In the genomic region with DNA sequence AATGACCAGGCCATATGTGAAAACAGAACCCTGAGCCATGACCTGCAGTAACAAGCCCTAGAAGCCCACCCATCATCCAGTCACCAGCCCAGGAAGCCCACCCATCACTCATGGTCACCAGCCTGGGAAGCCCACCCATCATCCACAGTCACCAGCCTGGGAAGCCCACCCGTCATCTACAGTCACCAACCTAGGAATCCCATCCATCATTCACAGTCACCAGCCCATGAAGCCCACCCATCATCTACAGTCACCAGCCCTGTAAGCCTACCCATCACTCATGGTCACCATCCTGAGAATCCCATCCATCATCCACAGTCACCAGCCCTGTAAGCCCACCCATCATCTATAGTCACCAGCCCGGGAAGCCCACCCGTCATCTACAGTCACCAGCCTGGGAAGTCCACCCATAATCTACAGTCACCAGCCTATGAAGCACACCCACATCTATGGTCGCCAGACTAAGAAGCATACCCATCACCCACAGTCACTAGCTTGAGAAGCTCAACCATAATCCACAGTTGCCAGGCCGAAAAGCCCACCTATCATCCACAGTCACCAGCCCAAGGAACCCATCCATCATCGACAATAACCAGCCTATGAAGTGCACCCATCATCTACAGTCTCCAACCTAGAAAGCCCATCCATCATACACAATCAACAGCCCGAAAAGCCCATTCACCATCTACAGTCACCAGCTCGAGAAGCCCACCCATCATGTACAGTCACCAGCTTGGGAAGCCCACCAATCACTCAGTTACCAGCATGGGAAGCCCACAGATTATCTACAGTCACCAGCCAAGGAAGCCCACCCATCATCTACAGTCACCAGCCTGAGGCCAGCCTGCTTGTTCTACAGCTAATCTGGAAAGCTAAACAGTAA, we compare ENCODE assay signal across 1 cellular context.
TF ChIP-seq lines count a peak whose summit lies in the region.

No MANE protein-coding gene starts in this region.

TF ChIP-seq in GM23338, 12 proteins besides CTCF, POLR2A, EP300 and RAD21 (continued from another document):
- TF ChIP-seq, protein P1, sequence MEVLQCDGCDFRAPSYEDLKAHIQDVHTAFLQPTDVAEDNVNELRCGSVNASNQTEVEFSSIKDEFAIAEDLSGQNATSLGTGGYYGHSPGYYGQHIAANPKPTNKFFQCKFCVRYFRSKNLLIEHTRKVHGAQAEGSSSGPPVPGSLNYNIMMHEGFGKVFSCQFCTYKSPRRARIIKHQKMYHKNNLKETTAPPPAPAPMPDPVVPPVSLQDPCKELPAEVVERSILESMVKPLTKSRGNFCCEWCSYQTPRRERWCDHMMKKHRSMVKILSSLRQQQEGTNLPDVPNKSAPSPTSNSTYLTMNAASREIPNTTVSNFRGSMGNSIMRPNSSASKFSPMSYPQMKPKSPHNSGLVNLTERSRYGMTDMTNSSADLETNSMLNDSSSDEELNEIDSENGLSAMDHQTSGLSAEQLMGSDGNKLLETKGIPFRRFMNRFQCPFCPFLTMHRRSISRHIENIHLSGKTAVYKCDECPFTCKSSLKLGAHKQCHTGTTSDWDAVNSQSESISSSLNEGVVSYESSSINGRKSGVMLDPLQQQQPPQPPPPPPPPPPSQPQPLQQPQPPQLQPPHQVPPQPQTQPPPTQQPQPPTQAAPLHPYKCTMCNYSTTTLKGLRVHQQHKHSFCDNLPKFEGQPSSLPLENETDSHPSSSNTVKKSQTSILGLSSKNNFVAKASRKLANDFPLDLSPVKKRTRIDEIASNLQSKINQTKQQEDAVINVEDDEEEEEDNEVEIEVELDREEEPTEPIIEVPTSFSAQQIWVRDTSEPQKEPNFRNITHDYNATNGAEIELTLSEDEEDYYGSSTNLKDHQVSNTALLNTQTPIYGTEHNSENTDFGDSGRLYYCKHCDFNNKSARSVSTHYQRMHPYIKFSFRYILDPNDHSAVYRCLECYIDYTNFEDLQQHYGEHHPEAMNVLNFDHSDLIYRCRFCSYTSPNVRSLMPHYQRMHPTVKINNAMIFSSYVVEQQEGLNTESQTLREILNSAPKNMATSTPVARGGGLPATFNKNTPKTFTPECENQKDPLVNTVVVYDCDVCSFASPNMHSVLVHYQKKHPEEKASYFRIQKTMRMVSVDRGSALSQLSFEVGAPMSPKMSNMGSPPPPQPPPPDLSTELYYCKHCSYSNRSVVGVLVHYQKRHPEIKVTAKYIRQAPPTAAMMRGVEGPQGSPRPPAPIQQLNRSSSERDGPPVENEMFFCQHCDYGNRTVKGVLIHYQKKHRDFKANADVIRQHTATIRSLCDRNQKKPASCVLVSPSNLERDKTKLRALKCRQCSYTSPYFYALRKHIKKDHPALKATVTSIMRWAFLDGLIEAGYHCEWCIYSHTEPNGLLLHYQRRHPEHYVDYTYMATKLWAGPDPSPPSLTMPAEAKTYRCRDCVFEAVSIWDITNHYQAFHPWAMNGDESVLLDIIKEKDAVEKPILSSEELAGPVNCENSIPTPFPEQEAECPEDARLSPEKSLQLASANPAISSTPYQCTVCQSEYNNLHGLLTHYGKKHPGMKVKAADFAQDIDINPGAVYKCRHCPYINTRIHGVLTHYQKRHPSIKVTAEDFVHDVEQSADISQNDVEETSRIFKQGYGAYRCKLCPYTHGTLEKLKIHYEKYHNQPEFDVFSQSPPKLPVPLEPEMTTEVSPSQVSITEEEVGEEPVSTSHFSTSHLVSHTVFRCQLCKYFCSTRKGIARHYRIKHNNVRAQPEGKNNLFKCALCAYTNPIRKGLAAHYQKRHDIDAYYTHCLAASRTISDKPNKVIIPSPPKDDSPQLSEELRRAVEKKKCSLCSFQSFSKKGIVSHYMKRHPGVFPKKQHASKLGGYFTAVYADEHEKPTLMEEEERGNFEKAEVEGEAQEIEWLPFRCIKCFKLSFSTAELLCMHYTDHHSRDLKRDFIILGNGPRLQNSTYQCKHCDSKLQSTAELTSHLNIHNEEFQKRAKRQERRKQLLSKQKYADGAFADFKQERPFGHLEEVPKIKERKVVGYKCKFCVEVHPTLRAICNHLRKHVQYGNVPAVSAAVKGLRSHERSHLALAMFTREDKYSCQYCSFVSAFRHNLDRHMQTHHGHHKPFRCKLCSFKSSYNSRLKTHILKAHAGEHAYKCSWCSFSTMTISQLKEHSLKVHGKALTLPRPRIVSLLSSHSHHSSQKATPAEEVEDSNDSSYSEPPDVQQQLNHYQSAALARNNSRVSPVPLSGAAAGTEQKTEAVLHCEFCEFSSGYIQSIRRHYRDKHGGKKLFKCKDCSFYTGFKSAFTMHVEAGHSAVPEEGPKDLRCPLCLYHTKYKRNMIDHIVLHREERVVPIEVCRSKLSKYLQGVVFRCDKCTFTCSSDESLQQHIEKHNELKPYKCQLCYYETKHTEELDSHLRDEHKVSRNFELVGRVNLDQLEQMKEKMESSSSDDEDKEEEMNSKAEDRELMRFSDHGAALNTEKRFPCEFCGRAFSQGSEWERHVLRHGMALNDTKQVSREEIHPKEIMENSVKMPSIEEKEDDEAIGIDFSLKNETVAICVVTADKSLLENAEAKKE (CRISPR knock-in tag; IDR thresholded peaks at IDR 0.05), result no peak
- no peak for TF ChIP-seq ZNF331 (CRISPR knock-in tag; IDR thresholded peaks at IDR 0.05; ENCODE audit: low read depth)
- TF ChIP-seq EZH2 (IDR thresholded peaks at IDR 0.05; ENCODE audit: low read depth, unreplicated experiment), result no peak
- TF ChIP-seq CREB1 (CRISPR knock-in tag; IDR thresholded peaks at IDR 0.05; ENCODE audit: low read depth), result no peak
- no peak for TF ChIP-seq JUNB (IDR thresholded peaks at IDR 0.05; ENCODE audit: unreplicated experiment)
- no peak for TF ChIP-seq ZNF114 (CRISPR knock-in tag; IDR thresholded peaks at IDR 0.05)
- no peak for TF ChIP-seq EZH2phosphoT487 (IDR thresholded peaks at IDR 0.05; ENCODE audit: unreplicated experiment)
- TF ChIP-seq, protein P2, sequence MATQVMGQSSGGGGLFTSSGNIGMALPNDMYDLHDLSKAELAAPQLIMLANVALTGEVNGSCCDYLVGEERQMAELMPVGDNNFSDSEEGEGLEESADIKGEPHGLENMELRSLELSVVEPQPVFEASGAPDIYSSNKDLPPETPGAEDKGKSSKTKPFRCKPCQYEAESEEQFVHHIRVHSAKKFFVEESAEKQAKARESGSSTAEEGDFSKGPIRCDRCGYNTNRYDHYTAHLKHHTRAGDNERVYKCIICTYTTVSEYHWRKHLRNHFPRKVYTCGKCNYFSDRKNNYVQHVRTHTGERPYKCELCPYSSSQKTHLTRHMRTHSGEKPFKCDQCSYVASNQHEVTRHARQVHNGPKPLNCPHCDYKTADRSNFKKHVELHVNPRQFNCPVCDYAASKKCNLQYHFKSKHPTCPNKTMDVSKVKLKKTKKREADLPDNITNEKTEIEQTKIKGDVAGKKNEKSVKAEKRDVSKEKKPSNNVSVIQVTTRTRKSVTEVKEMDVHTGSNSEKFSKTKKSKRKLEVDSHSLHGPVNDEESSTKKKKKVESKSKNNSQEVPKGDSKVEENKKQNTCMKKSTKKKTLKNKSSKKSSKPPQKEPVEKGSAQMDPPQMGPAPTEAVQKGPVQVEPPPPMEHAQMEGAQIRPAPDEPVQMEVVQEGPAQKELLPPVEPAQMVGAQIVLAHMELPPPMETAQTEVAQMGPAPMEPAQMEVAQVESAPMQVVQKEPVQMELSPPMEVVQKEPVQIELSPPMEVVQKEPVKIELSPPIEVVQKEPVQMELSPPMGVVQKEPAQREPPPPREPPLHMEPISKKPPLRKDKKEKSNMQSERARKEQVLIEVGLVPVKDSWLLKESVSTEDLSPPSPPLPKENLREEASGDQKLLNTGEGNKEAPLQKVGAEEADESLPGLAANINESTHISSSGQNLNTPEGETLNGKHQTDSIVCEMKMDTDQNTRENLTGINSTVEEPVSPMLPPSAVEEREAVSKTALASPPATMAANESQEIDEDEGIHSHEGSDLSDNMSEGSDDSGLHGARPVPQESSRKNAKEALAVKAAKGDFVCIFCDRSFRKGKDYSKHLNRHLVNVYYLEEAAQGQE (IDR thresholded peaks at IDR 0.05; ENCODE audit: unreplicated experiment), result no peak
- no peak for TF ChIP-seq POLR2AphosphoS5 (IDR thresholded peaks at IDR 0.05; ENCODE audit: low read depth)
- no peak for TF ChIP-seq STAT1 (IDR thresholded peaks at IDR 0.05; ENCODE audit: unreplicated experiment)
- no peak for TF ChIP-seq NANOG (IDR thresholded peaks at IDR 0.05; ENCODE audit: borderline replicate concordance)
